1 cellular context compared by ENCODE assay signal in the genomic region with DNA sequence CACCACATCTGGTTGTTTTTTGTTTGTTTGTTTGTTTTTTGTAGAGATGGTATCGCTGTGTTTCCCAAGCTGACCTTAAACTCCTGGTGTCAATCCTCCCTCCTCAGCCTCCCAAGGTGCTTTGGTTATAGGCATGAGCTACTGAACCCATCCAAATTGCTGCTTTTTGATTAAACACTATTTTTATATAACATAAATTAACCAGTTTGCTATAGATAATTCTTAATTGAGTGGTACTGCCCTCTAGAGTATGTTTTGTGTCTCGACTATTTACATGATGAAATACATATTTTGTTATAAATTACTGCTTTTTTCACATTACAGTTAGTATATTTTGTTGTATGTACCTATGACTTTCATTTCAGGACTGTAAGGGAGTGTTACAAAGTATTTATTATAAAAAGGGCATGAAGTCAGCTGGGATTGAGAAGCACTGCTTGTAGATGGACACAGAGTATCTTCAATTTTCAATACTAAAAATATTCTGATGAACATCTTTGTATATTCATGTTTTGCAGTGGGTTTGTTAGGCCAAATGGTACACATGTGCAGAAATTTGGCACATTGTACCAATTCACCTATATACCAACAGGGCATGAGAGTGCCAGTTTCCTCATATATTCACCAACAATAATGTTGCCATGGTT.
TF ChIP-seq lines count a peak whose summit lies in the region.

No MANE protein-coding gene starts in this region.

TF ChIP-seq in endothelial cell of umbilical vein, 7 proteins besides CTCF, POLR2A, EP300 and RAD21:
- TF ChIP-seq JUN (IDR thresholded peaks at IDR 0.05; ENCODE audit: borderline replicate concordance, insufficient read depth, insufficient read length, low read depth), result no peak
- TF ChIP-seq, protein P1, sequence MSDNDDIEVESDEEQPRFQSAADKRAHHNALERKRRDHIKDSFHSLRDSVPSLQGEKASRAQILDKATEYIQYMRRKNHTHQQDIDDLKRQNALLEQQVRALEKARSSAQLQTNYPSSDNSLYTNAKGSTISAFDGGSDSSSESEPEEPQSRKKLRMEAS (IDR thresholded peaks at IDR 0.05; ENCODE audit: insufficient read depth, insufficient read length), result no peak
- TF ChIP-seq EZH2 (IDR thresholded peaks at IDR 0.05; ENCODE audit: borderline replicate concordance, low read depth, low read length, severe bottlenecking), result no peak
- no peak for TF ChIP-seq POLR2AphosphoS5 (IDR thresholded peaks at IDR 0.05; ENCODE audit: insufficient read depth, low read depth, low read length)
- no peak for TF ChIP-seq MYC (IDR thresholded peaks at IDR 0.05; ENCODE audit: low read depth, low read length)
- TF ChIP-seq GATA2 (IDR thresholded peaks at IDR 0.05; ENCODE audit: insufficient read depth, insufficient read length, low read depth, low read length), result no peak
- no peak for TF ChIP-seq FOS (IDR thresholded peaks at IDR 0.05; ENCODE audit: borderline replicate concordance, insufficient read depth, low read length)
